38 cellular contexts compared by ENCODE assay signal in the genomic region with DNA sequence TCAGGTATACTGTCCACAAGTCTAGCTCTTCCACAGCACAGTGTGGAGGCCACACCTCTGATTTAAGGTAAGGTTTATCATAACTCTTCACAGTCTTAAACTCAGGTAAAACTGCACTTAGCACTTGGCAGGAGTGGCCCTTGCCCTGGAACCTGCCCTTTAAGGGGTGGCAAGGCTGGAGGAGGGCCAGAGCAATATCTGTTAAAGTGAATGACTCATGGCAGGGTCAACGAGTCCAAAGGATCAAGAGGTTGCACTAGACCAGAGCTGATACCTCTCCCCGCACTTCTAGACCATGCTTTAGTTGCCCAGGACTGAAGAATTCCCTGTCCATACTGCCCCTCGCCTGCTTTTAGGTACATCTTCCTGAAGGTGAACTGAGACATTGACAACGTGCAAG. TPM values are rescaled to one million over a fixed set of nuclear protein-coding genes. Genes with fewer than 3 reads are reported as not detected.
"Had no signal": no experiment of that assay in that cellular context is flagged by ENCODE, and none has a peak within 500 bp of the region (broad histone marks: within the 10 kb centered on the region; RNA-seq: fewer than 3 reads in every experiment).

No MANE protein-coding gene starts in this region.

- H3K4me2 ChIP-seq: KMS-11 had no signal

- H3K27me3 ChIP-seq: MG63 had no signal

- DNase-seq: Karpas-422, Kasumi-1, MG63, MM.1S, MV-4-11, NCI-H1048, NCI-H1092, NCI-H1092 treated with DMSO at 0.1 percent for 48 hours, NCI-H1105, NCI-H1105 treated with DMSO at 0.1 percent for 48 hours, NCI-H1417, NCI-H1417 treated with DMSO at 0.1 percent for 48 hours, NCI-H1436, NCI-H1436 treated with DMSO at 0.1 percent for 48 hours, NCI-H146, NCI-H1694, NCI-H1694 treated with DMSO at 0.1 percent for 48 hours, NCI-H187, NCI-H187 treated with DMSO at 0.1 percent for 48 hours, NCI-H1930, NCI-H2029, NCI-H2029 treated with DMSO at 0.1 percent for 48 hours, NCI-H2081, NCI-H2081 treated with DMSO at 0.1 percent for 48 hours, NCI-H2107, NCI-H2171, NCI-H2171 treated with DMSO at 0.1 percent for 48 hours, NCI-H2227 treated with DMSO at 0.1 percent for 48 hours, NCI-H226, NCI-H345, NCI-H446, NCI-H446 treated with DMSO at 0.1 percent for 48 hours, NCI-H510A had no signal

- H3K4me3 ChIP-seq: MG63 had no signal

- H3K36me3 ChIP-seq: MG63 had no signal

- H3K9me3 ChIP-seq: MG63 had no signal

- H3K9ac ChIP-seq: KMS-11 had no signal

- H3K27ac ChIP-seq: KMS-11 had no signal

RNA-seq across cellular contexts. Expression of gene GPR50, which starts 14.7 kb away (rescaled TPM):
- total RNA-seq: LHCN-M2, M059J, MCF 10A, NCI-H460 had no signal
